In the genomic region with DNA sequence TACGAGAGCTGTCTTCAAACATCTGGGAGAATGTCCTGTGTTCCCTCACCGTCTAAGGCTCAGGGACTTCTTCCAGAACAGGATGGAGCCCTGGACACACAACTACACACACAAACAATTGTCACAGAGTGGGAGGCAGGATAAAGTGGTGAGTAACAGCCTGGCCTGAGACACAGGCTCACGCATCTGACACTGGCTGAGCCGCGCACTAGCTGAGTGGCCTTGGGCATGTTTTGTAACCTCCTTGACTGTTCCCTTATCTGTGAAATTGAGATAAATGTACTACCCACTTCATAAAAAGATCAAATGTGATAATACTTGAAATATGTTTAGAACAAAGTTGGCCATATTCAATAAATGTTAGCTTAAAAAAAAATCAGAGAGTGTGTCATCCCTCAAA, we compare ENCODE assay signal across 1 cellular context.
TF ChIP-seq lines count a peak whose summit lies in the region.

No MANE protein-coding gene starts in this region.

TF ChIP-seq in IMR-90, 13 proteins besides CTCF, POLR2A, EP300 and RAD21:
- TF ChIP-seq MXI1 (IDR thresholded peaks at IDR 0.05; ENCODE audit: borderline replicate concordance, low read depth, low read length): no peak
- no peak for TF ChIP-seq SMC3 (IDR thresholded peaks at IDR 0.05; ENCODE audit: low read depth, low read length)
- TF ChIP-seq NFE2L2 (IDR thresholded peaks at IDR 0.05; ENCODE audit: low read depth, low read length): no peak
- TF ChIP-seq MAZ (IDR thresholded peaks at IDR 0.05; ENCODE audit: borderline replicate concordance, low read depth, low read length): no peak
- TF ChIP-seq CEBPB (IDR thresholded peaks at IDR 0.05; ENCODE audit: low read depth, low read length): 0 out of 2 replicates have a peak, but pooled peaks have one; percentile 5
